ENCODE assay signal across 19 cellular contexts in genomic region chr12:45260854-45261253, GRCh38. TPM values are rescaled to one million over a fixed set of nuclear protein-coding genes. Genes with fewer than 3 reads are reported as not detected.
DNase-seq lines count a peak whose midpoint lies in the region; ATAC-seq, FAIRE-seq and TF ChIP-seq lines count a peak whose summit lies in the region.
"Had no signal": no experiment of that assay in that cellular context is flagged by ENCODE, and none has a peak within 500 bp of the region (broad histone marks: within the 10 kb centered on the region; RNA-seq: fewer than 3 reads in every experiment).

No MANE protein-coding gene starts in this region.

- H3K9me1 ChIP-seq in K562 (ENCODE audit: control insufficient read depth, insufficient read depth, low read length) = no peaks in the 10 kb centered on the region

- no peak for TF ChIP-seq CTCF in A673 (conservative IDR thresholded peaks at IDR 0.05; ENCODE audit: low read depth, low read length)
- TF ChIP-seq CTCF in HFFc6 (IDR thresholded peaks at IDR 0.05) = no peak
- no peak for TF ChIP-seq CTCF in K562 (IDR thresholded peaks at IDR 0.05 in 2 of 3, conservative IDR thresholded peaks at IDR 0.05 in 1 of 3; ENCODE audit: insufficient read depth in 2 of 3, low read depth in 1 of 3, low read length in 3 of 3)
- TF ChIP-seq CTCF in parathyroid adenoma (IDR thresholded peaks at IDR 0.05) = no peak
- TF ChIP-seq CTCF in smooth muscle cell (IDR thresholded peaks at IDR 0.05; ENCODE audit: borderline replicate concordance, insufficient read depth, poor library complexity, severe bottlenecking) = no peak
- no peak for TF ChIP-seq CTCF in tibial artery (IDR thresholded peaks at IDR 0.05)

- no peak for FAIRE-seq in K562 (lab: Jason Lieb, UNC)
- FAIRE-seq: GM12878 had no signal

- WGBS in K562 (ENCODE audit: insufficient coverage, low coverage, missing lambda C conversion rate) = 93% methylated on average over 4 of the region's 4 CpGs
- WGBS in smooth muscle cell (ENCODE audit: low lambda C conversion rate) = 96% methylated on average over 4 of the region's 4 CpGs

- H3K27ac ChIP-seq in A673 (ENCODE audit: low read depth, low read length, poor library complexity, severe bottlenecking) (peak overlapping the region; percentile 73), K562 (ENCODE audit: extremely low read depth, low read depth, low read length) (no peak overlapping the region), parathyroid adenoma (peak overlapping the region; percentile 94), smooth muscle cell (ENCODE audit: low read depth) (no peak overlapping the region), tibial artery (no peak overlapping the region)

- no TSS peak for BruUV-seq in A673 (replicated peaks; lab: Mats Ljungman, UMichigan)
- BruUV-seq in K562 (replicated peaks; lab: Mats Ljungman, UMichigan) = no TSS peak

- H4K20me1 ChIP-seq in K562 (replicated peaks; ENCODE audit: control insufficient read depth, insufficient read depth, low read length) = no peaks in the 10 kb centered on the region
- peaks cover 87% of the 10 kb centered on the region for H4K20me1 ChIP-seq in smooth muscle cell (ENCODE audit: low read depth)

- no peak for TF ChIP-seq RAD21 in K562 (CRISPR knock-in tag; conservative IDR thresholded peaks at IDR 0.05 in 1 of 2, IDR thresholded peaks at IDR 0.05 in 1 of 2)

- no peak overlapping the region for H2AFZ ChIP-seq in K562 (ENCODE audit: low read depth, low read length)
- no peak overlapping the region for H2AFZ ChIP-seq in parathyroid adenoma
- H2AFZ ChIP-seq in smooth muscle cell (ENCODE audit: low read depth) = no peak overlapping the region

- intact Hi-C loops in A673 (cut with micrococcal nuclease; ENCODE audit: unreplicated experiment) = no loop called here
- intact Hi-C loops in K562 (cut with micrococcal nuclease) = loop anchor here (5.0 to 10.0 kb wide), 2 partner anchors 44 to 464 kb away; partner anchors contain the start of genes ANO6 and ARID2
- intact Hi-C loops in tibial artery (cut with DNase I; ENCODE audit: low total_unique reads) = loop anchor here (10.0 kb wide), 1 partner anchor 124 kb away; no protein-coding TSS in a partner anchor

- H3F3A ChIP-seq in smooth muscle cell (ENCODE audit: low read depth) = no peaks in the 10 kb centered on the region

- H3K36me3 ChIP-seq in A673 (ENCODE audit: insufficient read depth, low read length, poor library complexity, severe bottlenecking) (no peaks in the 10 kb centered on the region), K562 (ENCODE audit: control insufficient read depth, insufficient read depth, low read length) (no peaks in the 10 kb centered on the region; the same call in 1 of the 3 replicates), parathyroid adenoma (ENCODE audit: control insufficient read depth, insufficient read depth, low read length) (no peaks in the 10 kb centered on the region), smooth muscle cell (ENCODE audit: low read depth) (no peaks in the 10 kb centered on the region), tibial artery (no peaks in the 10 kb centered on the region)

- CTCF ChIA-PET in A673 (lab: Charles Lee) = no interaction called here
- CTCF ChIA-PET in K562 (lab: Yijun Ruan, JAX; ENCODE audit: low intra/inter-chr PET ratio) = no interaction called here

- H3K9me3 ChIP-seq in A673 (ENCODE audit: low read depth, low read length, poor library complexity, severe bottlenecking) = no peaks in the 10 kb centered on the region
- no peaks in the 10 kb centered on the region for H3K9me3 ChIP-seq in K562 (replicated peaks; ENCODE audit: control insufficient read depth, insufficient read depth, low read depth, low read length)
- H3K9me3 ChIP-seq in parathyroid adenoma (ENCODE audit: control insufficient read depth, low read length) = no peaks in the 10 kb centered on the region
- no peaks in the 10 kb centered on the region for H3K9me3 ChIP-seq in smooth muscle cell (replicated peaks; ENCODE audit: low read depth)
- H3K9me3 ChIP-seq in tibial artery = no peaks in the 10 kb centered on the region

- H3K9ac ChIP-seq in K562 (ENCODE audit: insufficient read depth in 1 of 2, low read depth in 2 of 2, low read length in 2 of 2) (no peak overlapping the region), parathyroid adenoma (no peak overlapping the region), smooth muscle cell (ENCODE audit: low read depth) (no peak overlapping the region)

- H3K79me2 ChIP-seq in K562 (ENCODE audit: control insufficient read depth, insufficient read depth, low read length) (peaks cover 7% of the 10 kb centered on the region; the same call in 1 of the 3 replicates), parathyroid adenoma (peaks cover 19% of the 10 kb centered on the region), smooth muscle cell (ENCODE audit: low read depth) (peaks cover 88% of the 10 kb centered on the region)

- H3K27me3 ChIP-seq in A673 (replicated peaks; ENCODE audit: insufficient read depth, low read depth, low read length, poor library complexity) (no peaks in the 10 kb centered on the region), K562 (ENCODE audit: control insufficient read depth in 2 of 2, insufficient read depth in 2 of 2, low read length in 2 of 2) (no peaks in the 10 kb centered on the region), parathyroid adenoma (ENCODE audit: control insufficient read depth, insufficient read depth, low read length) (no peaks in the 10 kb centered on the region), smooth muscle cell (ENCODE audit: low read depth) (no peaks in the 10 kb centered on the region), tibial artery (no peaks in the 10 kb centered on the region)

- DNase-seq in A673 (ENCODE audit: low spot score) = no peak
- no peak for DNase-seq in HFFc6
- no peak for DNase-seq in K562 (ENCODE audit: extremely low read depth in 1 of 4, low spot score in 3 of 4)
- no peak for DNase-seq in smooth muscle cell (lab: John Stamatoyannopoulos, UW; ENCODE audit: unreplicated experiment)
- DNase-seq in tibial artery = no peak
- DNase-seq: DMS79 treated with DMSO at 0.1 percent for 48 hours, MM.1S, NCI-H1048, NCI-H1417 treated with DMSO at 0.1 percent for 48 hours, NCI-H187, NCI-H446 treated with DMSO at 0.1 percent for 48 hours, NCI-H526 treated with DMSO at 0.1 percent for 48 hours, SHP77 treated with DMSO at 0.1 percent for 48 hours, SW 1271 had no signal

- no peak for ATAC-seq in K562
- no peak for ATAC-seq in GM21526 (IDR thresholded peaks at IDR 0.05; ENCODE audit: low FRiP score, unreplicated experiment)
- ATAC-seq in HG02623 (IDR thresholded peaks at IDR 0.05; ENCODE audit: unreplicated experiment) = no peak
- ATAC-seq: GM12878 had no signal

- TF ChIP-seq POLR2A in K562 (conservative IDR thresholded peaks at IDR 0.05) = no peak

- peak overlapping the region; percentile 40 for H3K27ac Mint-ChIP-seq in HFFc6
- H3K27ac Mint-ChIP-seq: B cell had no signal

- POLR2A ChIA-PET in A673 (lab: Charles Lee; ENCODE audit: low non-redundant PET) (no interaction called here), K562 (lab: Yijun Ruan, JAX) (interaction anchor here (1.3 to 1.7 kb wide), 2 partner anchors 8 to 20 kb away, joined by 3 to 10 read pairs; no protein-coding TSS in a partner anchor)

- H3K4me1 Mint-ChIP-seq in HFFc6 (ENCODE audit: low read depth) = peaks cover 59% of the 10 kb centered on the region

- in situ Hi-C loops in K562 (cut with MboI) = no loop called here

- no peak overlapping the region for H3K4me3 ChIP-seq in A673 (ENCODE audit: low read depth, low read length, poor library complexity, severe bottlenecking)
- H3K4me3 ChIP-seq in K562 = no peak overlapping the region
- no peak overlapping the region for H3K4me3 ChIP-seq in parathyroid adenoma (ENCODE audit: low read depth, low read length)
- no peak overlapping the region for H3K4me3 ChIP-seq in smooth muscle cell
- no peak overlapping the region for H3K4me3 ChIP-seq in tibial artery
- H3K4me3 ChIP-seq: GM12878 had no signal

- H3K4me3 Mint-ChIP-seq in HFFc6 = no peak overlapping the region
- H3K4me3 Mint-ChIP-seq: B cell had no signal

- H3K4me2 ChIP-seq in K562 (ENCODE audit: insufficient read depth, low read length) (no peak overlapping the region), parathyroid adenoma (ENCODE audit: low read length) (no peak overlapping the region), smooth muscle cell (no peak overlapping the region)

- H3K27me3 Mint-ChIP-seq in HFFc6 (ENCODE audit: insufficient read depth) = no peaks in the 10 kb centered on the region; the same call in 1 of the 2 replicates
- H3K27me3 Mint-ChIP-seq: B cell had no signal

- TF ChIP-seq EP300 in K562 (IDR thresholded peaks at IDR 0.05; ENCODE audit: low read length) = no peak

- peaks cover 63% of the 10 kb centered on the region for H3K4me1 ChIP-seq in A673 (ENCODE audit: insufficient read depth, low read length, poor library complexity, severe bottlenecking)
- peaks cover 4 to 25% of the 10 kb centered on the region in 2 experiments; a peak in 3 of 5 replicates for H3K4me1 ChIP-seq in K562 (replicated peaks in 1 of 2; ENCODE audit: control insufficient read depth in 2 of 2, insufficient read depth in 2 of 2, low read length in 2 of 2)
- peaks cover 73% of the 10 kb centered on the region for H3K4me1 ChIP-seq in parathyroid adenoma
- H3K4me1 ChIP-seq in smooth muscle cell (ENCODE audit: low read depth) = peaks cover 15% of the 10 kb centered on the region
- peaks cover 0 to 67% (median 13%) of the 10 kb centered on the region in 4 donors for H3K4me1 ChIP-seq in tibial artery

- H3K9me3 Mint-ChIP-seq in HFFc6 = no peaks in the 10 kb centered on the region

- peaks cover 12% of the 10 kb centered on the region; the same call in 1 of the 2 replicates for H3K36me3 Mint-ChIP-seq in HFFc6 (ENCODE audit: low read depth)

RNA-seq across cellular contexts. Expression of gene ANO6, which starts 45.0 kb away (rescaled TPM):
- total RNA-seq in A673 (2021) (59.3 TPM in 2 replicates), K562 (2014; rRNA removed) (13.1 and 17.0 TPM in 2 replicates), K562 (2014; rRNA removed; fragmentation: Illumina TruSeq; extraction: Trizol) (23.8 and 25.6 TPM in 2 replicates), K562 (2015; rRNA removed; fragmentation: Illumina TruSeq; extraction: Trizol) (23.1 and 24.7 TPM in 2 replicates), K562 (2021) (19.0 and 20.3 TPM in 2 replicates), smooth muscle cell (106 and 115 TPM in 2 replicates)
- total RNA-seq in HFFc6 (2021; fragmentation: NEBNext Ultra II Directional; extraction: Animal tissue kit (Norgen Biotek cat#: 25700)) = 10 to 100 TPM; 44.4 to 58.6 (median 53.3) TPM
- total RNA-seq in K562 (2011; cell fraction: chromatin; rRNA removed; ENCODE audit: low replicate concordance) = 21.5 and 44.0 TPM in 2 replicates
- 16.0 and 17.0 TPM in 2 replicates for total RNA-seq in K562 (2011; cell fraction: nucleolus; rRNA removed)
- total RNA-seq in K562 (2011; cell fraction: nucleoplasm; rRNA removed) = 30.9 and 54.3 TPM in 2 replicates
- polyA plus RNA-seq in K562 (2011; rRNA removed) (19.3 and 23.4 TPM in 2 replicates), K562 (2014; fragmentation: Illumina TruSeq; extraction: Trizol) (17.2 and 21.1 TPM in 2 replicates), K562 (2014; fragmentation: Nextera tagmentation; extraction: Ambion mirVana) (1 to 10 TPM; 3.5 to 5.6 TPM), K562 (2014; rRNA removed) (10.4 and 14.0 TPM in 2 replicates), smooth muscle cell (44.8 and 60.3 TPM in 2 replicates)
- 8.7 and 16.6 TPM in 2 replicates for polyA plus RNA-seq in K562 (2011; cell fraction: cytosol; rRNA removed)
- 13.9 and 18.2 TPM in 2 replicates for polyA plus RNA-seq in K562 (2011; cell fraction: nucleus; rRNA removed)
- 14.9 and 22.1 TPM in 2 replicates for polyA plus RNA-seq in K562 (2012)
- 43.1 and 45.6 TPM in 2 replicates for polyA minus RNA-seq in K562 (2011; rRNA and poly(A)+ RNA removed)
- 13.6 and 18.3 TPM in 2 replicates for polyA minus RNA-seq in K562 (2011; cell fraction: cytosol; rRNA and poly(A)+ RNA removed)
- polyA minus RNA-seq in K562 (2011; cell fraction: nucleus; rRNA and poly(A)+ RNA removed) = 19.4 and 34.4 TPM in 2 replicates

Comparison
In these comparisons a context has a peak if more than half of its experiments do, and no peak if none do; other contexts are left out.
1. H3K27ac ChIP-seq: peak in A673 (single experiment) and parathyroid adenoma (single experiment); none in K562 (single experiment), smooth muscle cell (single experiment) and tibial artery (0 of 2).